In the genomic region with DNA sequence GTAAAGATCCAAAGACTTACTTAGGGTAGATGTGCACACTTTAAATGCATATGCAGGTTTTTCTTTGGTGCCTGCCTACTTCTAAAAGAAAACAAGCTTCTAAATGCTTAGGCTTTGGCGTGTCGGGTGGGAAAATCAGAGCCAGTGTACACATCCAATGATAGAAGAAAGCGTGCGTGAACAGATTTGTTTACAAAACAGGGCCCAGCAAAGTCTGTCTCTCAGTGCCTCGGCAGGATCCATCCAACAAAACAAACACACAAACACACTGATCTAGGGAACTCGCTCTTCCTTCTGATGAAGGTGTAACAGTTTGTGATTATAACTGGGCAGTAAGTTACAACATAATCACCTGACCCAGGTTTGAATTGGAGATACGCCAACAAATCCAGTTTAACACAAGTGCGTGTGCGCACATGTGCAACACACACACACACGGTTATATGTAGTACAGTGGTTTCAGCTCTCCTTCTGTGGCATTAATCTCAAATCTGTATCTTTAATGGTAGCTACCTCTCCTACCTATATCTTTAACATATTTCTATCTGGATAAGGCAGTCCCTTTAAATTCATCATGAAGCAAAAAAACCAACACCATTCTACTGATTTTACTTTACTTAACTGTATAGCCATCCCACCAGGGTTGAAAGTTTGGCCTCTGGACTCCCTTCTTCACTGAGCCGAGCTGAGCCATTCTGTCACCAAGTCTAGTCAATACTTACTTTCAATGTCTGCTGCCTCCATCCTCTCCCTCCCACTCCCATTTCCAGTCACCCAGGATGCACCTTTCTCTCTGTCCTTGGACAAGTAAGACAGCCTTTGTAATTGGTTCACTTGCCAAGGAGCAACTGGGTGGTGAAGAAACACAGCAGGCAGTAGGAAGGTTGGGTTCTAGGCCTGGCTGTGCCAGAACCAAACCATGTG, we compare ENCODE assay signal across 8 cellular contexts.
DNase-seq lines count a peak whose midpoint lies in the region; ATAC-seq and TF ChIP-seq lines count a peak whose summit lies in the region.

No MANE protein-coding gene starts in this region.

- H3K9ac ChIP-seq in DND-41 (ENCODE audit: low read depth, low read length) (no peak overlapping the region), rectal smooth muscle tissue (ENCODE audit: low read length) (no peak overlapping the region)

- peak overlapping the region; percentile 52 for H3K27ac ChIP-seq in DND-41 (ENCODE audit: low read length)
- H3K27ac ChIP-seq in coronary artery, result peak overlapping the region; percentile 30 to 35
- peak overlapping the region; percentile 11 for H3K27ac ChIP-seq in rectal smooth muscle tissue (ENCODE audit: low read depth, low read length)

- H3K4me3 ChIP-seq in DND-41 (ENCODE audit: low read depth in 1 of 2, low read length in 2 of 2), result no peak overlapping the region
- H3K4me3 ChIP-seq in coronary artery, result no peak overlapping the region
- no peak overlapping the region for H3K4me3 ChIP-seq in rectal smooth muscle tissue (ENCODE audit: low read length)

- H3K4me2 ChIP-seq in DND-41 (ENCODE audit: insufficient read depth, low read length), result no peak overlapping the region

- TF ChIP-seq CTCF in DND-41 (IDR thresholded peaks at IDR 0.05; ENCODE audit: borderline replicate concordance, extremely low read depth, low read length, poor library complexity, severe bottlenecking) (no peak), coronary artery (IDR thresholded peaks at IDR 0.05) (no peak)

- H3K79me2 ChIP-seq in DND-41 (ENCODE audit: insufficient read depth, low read length), result peaks cover 95% of the 10 kb centered on the region

- H3K36me3 ChIP-seq in DND-41 (ENCODE audit: insufficient read depth, low read length) (peaks cover 53% of the 10 kb centered on the region), rectal smooth muscle tissue (ENCODE audit: control insufficient read depth, insufficient read depth, low read length) (no peaks in the 10 kb centered on the region)

- no peaks in the 10 kb centered on the region for H3K9me3 ChIP-seq in DND-41 (ENCODE audit: insufficient read depth, low read length, severe bottlenecking)

- ATAC-seq in DND-41 (ENCODE audit: insufficient read depth, low read depth) (no peak), GM18502 (IDR thresholded peaks at IDR 0.05; ENCODE audit: poor library complexity, unreplicated experiment) (no peak), HG02884 (IDR thresholded peaks at IDR 0.05; ENCODE audit: unreplicated experiment) (no peak)

- peaks cover 57% of the 10 kb centered on the region; the same call in 1 of the 2 replicates for H4K20me1 ChIP-seq in DND-41 (ENCODE audit: insufficient read depth, low read length)

- H3K27me3 ChIP-seq in DND-41 (ENCODE audit: insufficient read depth, low read length, poor library complexity), result no peaks in the 10 kb centered on the region
- no peaks in the 10 kb centered on the region for H3K27me3 ChIP-seq in rectal smooth muscle tissue (ENCODE audit: control insufficient read depth, insufficient read depth, low read length)

- DNase-seq in DND-41 (no peak), RKO (ENCODE audit: low spot score) (peak; percentile 84), coronary artery (ENCODE audit: low spot score) (peak; percentile 19), ecto neural progenitor cell (ENCODE audit: low spot score) (no peak), NCI-H446 (lab: John Stamatoyannopoulos, UW) (no peak)

- H2AFZ ChIP-seq in DND-41 (ENCODE audit: low read depth, low read length), result no peak overlapping the region

- H3K4me1 ChIP-seq in DND-41 (ENCODE audit: insufficient read depth, low read length) (peaks cover 58% of the 10 kb centered on the region), rectal smooth muscle tissue (ENCODE audit: control insufficient read depth, insufficient read depth, low read length) (peaks cover 18% of the 10 kb centered on the region)

Comparison
In these comparisons a context has a peak if more than half of its experiments do, and no peak if none do; other contexts are left out.
1. DNase-seq: peak in RKO (single experiment) and coronary artery (single experiment); none in DND-41 (single experiment), ecto neural progenitor cell (single experiment) and NCI-H446 (0 of 2).
2. Peak in every context shown above with its lines, with median percentiles within 50 percentile points of each other: H3K27ac ChIP-seq.